2 cellular contexts compared by ENCODE assay signal in the genomic region with DNA sequence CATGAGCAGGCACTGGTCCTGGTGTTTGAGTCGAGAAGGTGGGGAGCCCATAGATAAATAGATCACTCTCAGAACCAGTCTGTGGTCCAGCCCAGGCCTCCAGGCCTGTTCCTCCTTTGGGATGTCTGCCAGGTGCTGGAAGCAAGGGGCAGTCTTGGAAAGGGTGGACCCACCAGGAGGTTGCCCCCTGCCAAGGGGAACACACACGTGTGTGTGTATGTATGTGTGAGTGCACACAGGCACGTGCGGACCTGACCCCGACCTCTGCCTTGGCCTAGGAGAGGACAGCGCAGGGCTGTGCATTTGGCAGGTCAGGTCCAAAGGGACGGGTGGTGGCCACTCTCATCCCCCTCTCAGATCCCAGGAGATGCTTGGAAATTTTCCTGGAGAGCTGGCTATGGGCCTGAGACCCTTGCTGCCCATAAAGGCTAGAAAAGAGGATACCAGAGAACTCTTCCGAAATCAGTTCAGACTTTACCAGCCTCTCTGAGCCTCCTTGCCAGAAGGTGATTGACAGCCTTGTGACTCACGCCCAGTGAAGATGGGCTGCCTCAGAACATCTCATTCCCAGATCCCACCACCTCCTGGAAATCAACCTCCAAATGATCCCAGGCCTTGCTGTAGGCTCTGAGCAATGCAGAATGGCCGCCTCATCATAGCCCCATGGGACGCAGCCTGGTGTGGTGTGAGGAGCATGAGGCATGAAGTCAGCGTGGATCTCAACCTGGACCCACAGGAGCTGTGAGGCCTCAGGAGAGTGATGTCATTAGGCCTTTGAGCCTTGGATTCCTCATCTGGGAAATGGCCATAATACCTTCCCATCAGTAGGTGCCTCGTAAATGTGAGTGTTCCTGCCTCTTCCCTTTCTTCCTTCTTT.
A peak's percentile ranks its signal among the peaks of the same experiment; 100 is the strongest.
TF ChIP-seq lines count a peak whose summit lies in the region.

No MANE protein-coding gene starts in this region.

TF ChIP-seq in GM23338, 12 proteins besides CTCF, POLR2A, EP300 and RAD21 (continued from another document):
- TF ChIP-seq, protein P1, sequence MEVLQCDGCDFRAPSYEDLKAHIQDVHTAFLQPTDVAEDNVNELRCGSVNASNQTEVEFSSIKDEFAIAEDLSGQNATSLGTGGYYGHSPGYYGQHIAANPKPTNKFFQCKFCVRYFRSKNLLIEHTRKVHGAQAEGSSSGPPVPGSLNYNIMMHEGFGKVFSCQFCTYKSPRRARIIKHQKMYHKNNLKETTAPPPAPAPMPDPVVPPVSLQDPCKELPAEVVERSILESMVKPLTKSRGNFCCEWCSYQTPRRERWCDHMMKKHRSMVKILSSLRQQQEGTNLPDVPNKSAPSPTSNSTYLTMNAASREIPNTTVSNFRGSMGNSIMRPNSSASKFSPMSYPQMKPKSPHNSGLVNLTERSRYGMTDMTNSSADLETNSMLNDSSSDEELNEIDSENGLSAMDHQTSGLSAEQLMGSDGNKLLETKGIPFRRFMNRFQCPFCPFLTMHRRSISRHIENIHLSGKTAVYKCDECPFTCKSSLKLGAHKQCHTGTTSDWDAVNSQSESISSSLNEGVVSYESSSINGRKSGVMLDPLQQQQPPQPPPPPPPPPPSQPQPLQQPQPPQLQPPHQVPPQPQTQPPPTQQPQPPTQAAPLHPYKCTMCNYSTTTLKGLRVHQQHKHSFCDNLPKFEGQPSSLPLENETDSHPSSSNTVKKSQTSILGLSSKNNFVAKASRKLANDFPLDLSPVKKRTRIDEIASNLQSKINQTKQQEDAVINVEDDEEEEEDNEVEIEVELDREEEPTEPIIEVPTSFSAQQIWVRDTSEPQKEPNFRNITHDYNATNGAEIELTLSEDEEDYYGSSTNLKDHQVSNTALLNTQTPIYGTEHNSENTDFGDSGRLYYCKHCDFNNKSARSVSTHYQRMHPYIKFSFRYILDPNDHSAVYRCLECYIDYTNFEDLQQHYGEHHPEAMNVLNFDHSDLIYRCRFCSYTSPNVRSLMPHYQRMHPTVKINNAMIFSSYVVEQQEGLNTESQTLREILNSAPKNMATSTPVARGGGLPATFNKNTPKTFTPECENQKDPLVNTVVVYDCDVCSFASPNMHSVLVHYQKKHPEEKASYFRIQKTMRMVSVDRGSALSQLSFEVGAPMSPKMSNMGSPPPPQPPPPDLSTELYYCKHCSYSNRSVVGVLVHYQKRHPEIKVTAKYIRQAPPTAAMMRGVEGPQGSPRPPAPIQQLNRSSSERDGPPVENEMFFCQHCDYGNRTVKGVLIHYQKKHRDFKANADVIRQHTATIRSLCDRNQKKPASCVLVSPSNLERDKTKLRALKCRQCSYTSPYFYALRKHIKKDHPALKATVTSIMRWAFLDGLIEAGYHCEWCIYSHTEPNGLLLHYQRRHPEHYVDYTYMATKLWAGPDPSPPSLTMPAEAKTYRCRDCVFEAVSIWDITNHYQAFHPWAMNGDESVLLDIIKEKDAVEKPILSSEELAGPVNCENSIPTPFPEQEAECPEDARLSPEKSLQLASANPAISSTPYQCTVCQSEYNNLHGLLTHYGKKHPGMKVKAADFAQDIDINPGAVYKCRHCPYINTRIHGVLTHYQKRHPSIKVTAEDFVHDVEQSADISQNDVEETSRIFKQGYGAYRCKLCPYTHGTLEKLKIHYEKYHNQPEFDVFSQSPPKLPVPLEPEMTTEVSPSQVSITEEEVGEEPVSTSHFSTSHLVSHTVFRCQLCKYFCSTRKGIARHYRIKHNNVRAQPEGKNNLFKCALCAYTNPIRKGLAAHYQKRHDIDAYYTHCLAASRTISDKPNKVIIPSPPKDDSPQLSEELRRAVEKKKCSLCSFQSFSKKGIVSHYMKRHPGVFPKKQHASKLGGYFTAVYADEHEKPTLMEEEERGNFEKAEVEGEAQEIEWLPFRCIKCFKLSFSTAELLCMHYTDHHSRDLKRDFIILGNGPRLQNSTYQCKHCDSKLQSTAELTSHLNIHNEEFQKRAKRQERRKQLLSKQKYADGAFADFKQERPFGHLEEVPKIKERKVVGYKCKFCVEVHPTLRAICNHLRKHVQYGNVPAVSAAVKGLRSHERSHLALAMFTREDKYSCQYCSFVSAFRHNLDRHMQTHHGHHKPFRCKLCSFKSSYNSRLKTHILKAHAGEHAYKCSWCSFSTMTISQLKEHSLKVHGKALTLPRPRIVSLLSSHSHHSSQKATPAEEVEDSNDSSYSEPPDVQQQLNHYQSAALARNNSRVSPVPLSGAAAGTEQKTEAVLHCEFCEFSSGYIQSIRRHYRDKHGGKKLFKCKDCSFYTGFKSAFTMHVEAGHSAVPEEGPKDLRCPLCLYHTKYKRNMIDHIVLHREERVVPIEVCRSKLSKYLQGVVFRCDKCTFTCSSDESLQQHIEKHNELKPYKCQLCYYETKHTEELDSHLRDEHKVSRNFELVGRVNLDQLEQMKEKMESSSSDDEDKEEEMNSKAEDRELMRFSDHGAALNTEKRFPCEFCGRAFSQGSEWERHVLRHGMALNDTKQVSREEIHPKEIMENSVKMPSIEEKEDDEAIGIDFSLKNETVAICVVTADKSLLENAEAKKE (CRISPR knock-in tag; IDR thresholded peaks at IDR 0.05) = no peak
- TF ChIP-seq STAT1 (IDR thresholded peaks at IDR 0.05; ENCODE audit: unreplicated experiment) (no peak), JUNB (IDR thresholded peaks at IDR 0.05; ENCODE audit: unreplicated experiment) (no peak), ZNF114 (CRISPR knock-in tag; IDR thresholded peaks at IDR 0.05) (no peak), POLR2AphosphoS5 (IDR thresholded peaks at IDR 0.05; ENCODE audit: low read depth) (no peak)

TF ChIP-seq in K562, 482 proteins besides CTCF, POLR2A, EP300 and RAD21 (continued from another document):
- TF ChIP-seq RBM39 (optimal IDR thresholded peaks at IDR 0.05; ENCODE audit: low read depth, low read length) (no peak), RCOR1 (IDR thresholded peaks at IDR 0.05; ENCODE audit: borderline replicate concordance in 1 of 2, low read depth in 2 of 2, low read length in 2 of 2) (0 out of 4 replicates have a peak, but pooled peaks of 1 of the 2 experiments have one; percentile 13)
- TF ChIP-seq, protein P2, sequence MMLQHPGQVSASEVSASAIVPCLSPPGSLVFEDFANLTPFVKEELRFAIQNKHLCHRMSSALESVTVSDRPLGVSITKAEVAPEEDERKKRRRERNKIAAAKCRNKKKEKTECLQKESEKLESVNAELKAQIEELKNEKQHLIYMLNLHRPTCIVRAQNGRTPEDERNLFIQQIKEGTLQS (IDR thresholded peaks at IDR 0.05) = peak; percentile 73
- TF ChIP-seq, protein P2 (CRISPR knock-in tag; conservative IDR thresholded peaks at IDR 0.05) = no peak
